1 cellular context compared by ENCODE assay signal in genomic region chr14:102822311-102822863, GRCh38.
TF ChIP-seq lines count a peak whose summit lies in the region.

No MANE protein-coding gene starts in this region.

TF ChIP-seq in GM12878, 131 proteins besides CTCF, POLR2A, EP300 and RAD21 (continued from another document and continues in another):
- TF ChIP-seq ELK1 (IDR thresholded peaks at IDR 0.05; ENCODE audit: low read depth, low read length) (no peak), SMARCA5 (IDR thresholded peaks at IDR 0.05) (no peak; the same call in 1 of the 2 replicates), RELB (IDR thresholded peaks at IDR 0.05; ENCODE audit: low read depth) (0 out of 2 replicates have a peak, but pooled peaks have one; percentile 16), PAX5 (IDR thresholded peaks at IDR 0.05; ENCODE audit: borderline replicate concordance, low read depth, low read length) (no peak), TCF7 (IDR thresholded peaks at IDR 0.05; ENCODE audit: borderline replicate concordance) (no peak), IRF5 (IDR thresholded peaks at IDR 0.05; ENCODE audit: borderline replicate concordance) (no peak), EGR1 (IDR thresholded peaks at IDR 0.05; ENCODE audit: borderline replicate concordance in 1 of 2, low read depth in 2 of 2, low read length in 2 of 2) (no peak), NRF1 (conservative IDR thresholded peaks at IDR 0.05; ENCODE audit: low read depth, low read length) (no peak), NBN (IDR thresholded peaks at IDR 0.05) (no peak), NFYA (IDR thresholded peaks at IDR 0.05; ENCODE audit: borderline replicate concordance, low read depth, low read length) (no peak), EED (IDR thresholded peaks at IDR 0.05; ENCODE audit: low read depth) (no peak; the same call in 1 of the 2 replicates), BMI1 (IDR thresholded peaks at IDR 0.05; ENCODE audit: borderline replicate concordance) (no peak), PBX3 (IDR thresholded peaks at IDR 0.05; ENCODE audit: insufficient replicate concordance, low read depth, low read length) (no peak), ESRRA (IDR thresholded peaks at IDR 0.05; ENCODE audit: low read length) (no peak), WRNIP1 (IDR thresholded peaks at IDR 0.05; ENCODE audit: borderline replicate concordance, low read depth, low read length) (no peak), GABPA (IDR thresholded peaks at IDR 0.05; ENCODE audit: low read depth) (no peak), ZNF217 (IDR thresholded peaks at IDR 0.05) (no peak), ASH2L (IDR thresholded peaks at IDR 0.05; ENCODE audit: borderline replicate concordance, low read depth) (no peak), SIN3A (IDR thresholded peaks at IDR 0.05; ENCODE audit: low read depth, low read length) (no peak), PML (IDR thresholded peaks at IDR 0.05; ENCODE audit: low read length) (no peak), CUX1 (IDR thresholded peaks at IDR 0.05; ENCODE audit: insufficient replicate concordance, low read depth, low read length) (no peak), SMC3 (IDR thresholded peaks at IDR 0.05; ENCODE audit: borderline replicate concordance, low read length) (no peak), E4F1 (IDR thresholded peaks at IDR 0.05; ENCODE audit: borderline replicate concordance, partially characterized antibody) (no peak), ZNF274 (IDR thresholded peaks at IDR 0.05; ENCODE audit: insufficient read depth, insufficient read length) (no peak), KDM1A (IDR thresholded peaks at IDR 0.05; ENCODE audit: borderline replicate concordance) (no peak), IKZF1 (conservative IDR thresholded peaks at IDR 0.05) (peak; percentile 68), TCF3 (IDR thresholded peaks at IDR 0.05; ENCODE audit: borderline replicate concordance, insufficient read depth, low read depth, low read length) (no peak), E2F4 (IDR thresholded peaks at IDR 0.05; ENCODE audit: low read depth, low read length) (no peak), ATF7 (IDR thresholded peaks at IDR 0.05; ENCODE audit: low read depth) (no peak), POLR2AphosphoS5 (IDR thresholded peaks at IDR 0.05; ENCODE audit: low read length) (0 out of 2 replicates have a peak, but pooled peaks have one; percentile 34), CBX5 (IDR thresholded peaks at IDR 0.05; ENCODE audit: low read depth) (no peak), HDAC6 (IDR thresholded peaks at IDR 0.05; ENCODE audit: unreplicated experiment) (no peak), ZNF384 (IDR thresholded peaks at IDR 0.05; ENCODE audit: borderline replicate concordance, low read depth, low read length) (no peak), SIX5 (IDR thresholded peaks at IDR 0.05; ENCODE audit: low read depth, low read length, severe bottlenecking) (no peak), NR2F1 (conservative IDR thresholded peaks at IDR 0.05) (peak; percentile 56), ZBED1 (IDR thresholded peaks at IDR 0.05; ENCODE audit: borderline replicate concordance) (no peak), MYB (IDR thresholded peaks at IDR 0.05; ENCODE audit: borderline replicate concordance, low read depth, low read length) (no peak), RBBP5 (conservative IDR thresholded peaks at IDR 0.05) (no peak), ZBTB4 (CRISPR knock-in tag; IDR thresholded peaks at IDR 0.05) (no peak), KAT2A (conservative IDR thresholded peaks at IDR 0.05; ENCODE audit: control insufficient read depth, low read depth, low read length) (no peak), MXI1 (IDR thresholded peaks at IDR 0.05; ENCODE audit: low read depth, low read length) (no peak), RELA (IDR thresholded peaks at IDR 0.05; ENCODE audit: borderline replicate concordance, partially characterized antibody) (no peak), MTA2 (IDR thresholded peaks at IDR 0.05; ENCODE audit: low read depth) (peak; percentile 69; the same call in 1 of the 2 replicates), NFIC (IDR thresholded peaks at IDR 0.05; ENCODE audit: low read depth, low read length) (peak; percentile 27; the same call in 1 of the 2 replicates), ATF2 (IDR thresholded peaks at IDR 0.05; ENCODE audit: low read length) (peak; percentile 35; the same call in 1 of the 2 replicates)
